8 cellular contexts compared by ENCODE assay signal in the genomic region with DNA sequence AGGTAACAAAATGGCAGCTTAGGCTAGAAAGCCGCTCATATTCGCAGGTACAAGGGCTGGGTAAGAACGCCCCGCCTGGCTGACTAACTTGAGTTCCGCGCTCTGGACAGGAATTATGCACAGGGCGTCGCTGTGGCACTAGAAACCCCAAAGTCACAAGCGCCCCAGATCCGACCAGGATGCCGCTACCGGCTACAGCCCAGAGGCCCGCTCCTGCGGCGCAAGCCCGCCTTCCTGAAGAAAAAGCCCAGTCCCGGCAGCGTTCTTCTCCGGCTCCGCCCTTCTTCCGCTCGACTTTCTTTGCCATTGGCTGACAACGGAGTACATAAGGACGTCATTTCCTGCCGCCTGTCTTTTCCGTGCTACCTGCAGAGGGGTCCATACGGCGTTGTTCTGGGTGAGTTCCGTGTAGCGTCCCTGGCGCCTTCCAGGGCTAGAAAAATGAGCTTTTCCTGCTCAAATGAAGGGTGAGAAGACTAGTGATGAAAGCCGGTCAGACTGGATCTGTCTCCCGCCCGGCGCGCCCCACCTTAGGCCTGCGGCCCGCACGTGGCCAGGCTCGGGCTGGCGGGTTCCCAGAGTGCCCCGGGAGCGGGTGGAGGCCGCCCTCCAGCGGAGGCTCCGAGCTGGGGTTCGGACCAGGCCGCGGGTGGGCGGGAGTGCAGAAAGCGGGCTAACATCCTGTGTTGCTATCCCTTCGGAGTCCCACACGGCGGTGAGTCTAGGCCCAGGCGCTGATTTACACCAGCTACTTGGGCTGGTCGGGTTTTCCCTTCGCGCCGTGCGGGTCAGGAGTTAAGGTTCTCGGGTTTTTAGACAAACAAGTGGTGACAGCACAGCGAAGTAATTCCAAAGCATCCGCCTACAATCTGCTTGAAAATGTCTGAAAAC. TPM values are rescaled to one million over a fixed set of nuclear protein-coding genes. Genes with fewer than 3 reads are reported as not detected.
A peak's percentile ranks its signal among the peaks of the same experiment; 100 is the strongest.
DNase-seq lines count a peak whose midpoint lies in the region; ATAC-seq and TF ChIP-seq lines count a peak whose summit lies in the region.

Gene RPSA, plus strand, starts transcription at position 353 of the 891 bp plus-strand sequence. CDS start 934 bp downstream, outside the sequence.

- H3K27ac Mint-ChIP-seq in activated naive CD4-positive, alpha-beta T cell treated with anti-CD3 and anti-CD28 coated beads, Interleukin-2, amount 50 U/mL, for 72 hours = peak within 1 kb of the TSS; percentile 95 to 99

- DNase-seq in GM12864 (ENCODE audit: low read depth) (peak; percentile 97), NCI-H1092 treated with DMSO at 0.1 percent for 48 hours (lab: John Stamatoyannopoulos, UW) (peak; percentile 93), SKM-1 (lab: John Stamatoyannopoulos, UW; ENCODE audit: unreplicated experiment) (peak; percentile 99), glomerular endothelial cell (ENCODE audit: extremely low read depth, low read depth, low spot score) (peak; percentile 85), occipital lobe (lab: John Stamatoyannopoulos, UW) (peak; percentile 97)
- DNase-seq in activated naive CD4-positive, alpha-beta T cell treated with anti-CD3 and anti-CD28 coated beads, Interleukin-2, amount 50 U/mL, for 72 hours (ENCODE audit: low spot score in 2 of 2) = peak; percentile 89 to 98

- H3K4me3 ChIP-seq in GM12864 (ENCODE audit: low read depth, low read length) = peak within 1 kb of the TSS; percentile 97

- peak within 1 kb of the TSS; percentile 57 for H3K27ac ChIP-seq in temporal lobe (ENCODE audit: low read depth, low read length)

- peak; percentile 46 for TF ChIP-seq CTCF in GM12864 (IDR thresholded peaks at IDR 0.05; ENCODE audit: low read depth, low read length, missing control alignments)

- no peaks in the 10 kb centered on the region for H3K9me3 Mint-ChIP-seq in activated naive CD4-positive, alpha-beta T cell treated with anti-CD3 and anti-CD28 coated beads, Interleukin-2, amount 50 U/mL, for 72 hours

- peak; percentile 91 for ATAC-seq in HG02623 (IDR thresholded peaks at IDR 0.05; ENCODE audit: unreplicated experiment)
- ATAC-seq in activated naive CD4-positive, alpha-beta T cell treated with anti-CD3 and anti-CD28 coated beads, Interleukin-2, amount 50 U/mL, for 72 hours = peak; percentile 95 to 97

- H3K36me3 Mint-ChIP-seq in activated naive CD4-positive, alpha-beta T cell treated with anti-CD3 and anti-CD28 coated beads, Interleukin-2, amount 50 U/mL, for 72 hours = peaks cover 45 to 48% of the 10 kb centered on the region in 2 donors

RNA-seq across cellular contexts. Expression of gene RPSA, which starts in this region (rescaled TPM):
- 1,000 to 10,000 TPM; 2,574 to 3,520 TPM for total RNA-seq in activated naive CD4-positive, alpha-beta T cell treated with anti-CD3 and anti-CD28 coated beads, Interleukin-2, amount 50 U/mL, for 72 hours
- 742 and 1,345 TPM in 2 replicates for total RNA-seq in glomerular endothelial cell
- 1,286 TPM for total RNA-seq in occipital lobe
- total RNA-seq in temporal lobe = 976 TPM

Comparison
In these comparisons a context has a peak if more than half of its experiments do, and no peak if none do; other contexts are left out.
1. Peak in every context shown above with its lines: DNase-seq, ATAC-seq, H3K4me3 ChIP-seq and H3K27ac ChIP-seq.